In the genomic region with DNA sequence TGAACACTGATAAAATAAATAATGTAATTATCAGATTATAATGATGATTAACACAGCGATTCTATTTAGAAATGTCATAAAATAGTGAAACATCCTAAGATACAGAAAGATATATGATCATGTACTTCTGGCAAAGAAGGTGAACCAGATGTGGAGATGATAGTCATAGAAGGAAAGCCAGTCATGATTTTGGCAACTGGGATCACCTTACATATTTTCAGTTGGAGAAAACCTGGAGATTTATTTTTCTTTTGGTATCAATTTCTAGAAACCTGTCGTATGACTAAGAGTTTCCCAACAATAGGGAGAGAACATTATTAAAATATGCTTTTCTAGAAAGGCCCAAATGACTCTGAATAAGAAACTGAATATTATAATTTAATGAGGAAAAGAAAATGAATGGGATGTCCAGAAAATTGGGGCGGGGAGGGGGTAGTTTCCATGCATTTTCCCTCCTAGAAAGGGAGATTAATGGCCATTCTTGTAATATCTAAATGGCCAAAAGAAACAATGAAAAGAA, we compare ENCODE assay signal across 18 cellular contexts.
A peak's percentile ranks its signal among the peaks of the same experiment; 100 is the strongest.
DNase-seq lines count a peak whose midpoint lies in the region; ATAC-seq and TF ChIP-seq lines count a peak whose summit lies in the region.
"Had no signal": no experiment of that assay in that cellular context is flagged by ENCODE, and none has a peak within 500 bp of the region (broad histone marks: within the 10 kb centered on the region; RNA-seq: fewer than 3 reads in every experiment).

No MANE protein-coding gene starts in this region.

- no peaks in the 10 kb centered on the region for H3K79me2 ChIP-seq in Karpas-422 (ENCODE audit: low read length)
- H3K79me2 ChIP-seq in neural progenitor cell (ENCODE audit: low read depth) = no peaks in the 10 kb centered on the region

- H3K36me3 ChIP-seq in esophagus muscularis mucosa (no peaks in the 10 kb centered on the region), Karpas-422 (ENCODE audit: insufficient read depth, low read length) (no peaks in the 10 kb centered on the region), neural progenitor cell (no peaks in the 10 kb centered on the region)

- no peak for ATAC-seq in activated B cell treated with CpG ODN at 0.5 μM for 24 hours (ENCODE audit: low read depth)
- no peak for ATAC-seq in GM21526 (IDR thresholded peaks at IDR 0.05; ENCODE audit: low FRiP score, unreplicated experiment)
- ATAC-seq: stimulated activated naive CD8-positive, alpha-beta T cell treated with anti-CD3 and anti-CD28 coated beads, Interleukin-15, amount 100 ng/mL, for 72 hours; T-helper 17 cell had no signal

- no peaks in the 10 kb centered on the region for H3K9me3 Mint-ChIP-seq in activated B cell treated with CpG ODN at 0.5 μM for 24 hours
- H3K9me3 Mint-ChIP-seq in osteocyte (ENCODE audit: unreplicated experiment) = no peaks in the 10 kb centered on the region
- H3K9me3 Mint-ChIP-seq in type B pancreatic cell = peaks cover 5% of the 10 kb centered on the region
- no peaks in the 10 kb centered on the region for H3K9me3 Mint-ChIP-seq in neural progenitor cell
- H3K9me3 Mint-ChIP-seq: CD4-positive, CD25-positive, alpha-beta regulatory T cell; stimulated activated naive CD8-positive, alpha-beta T cell treated with anti-CD3 and anti-CD28 coated beads, Interleukin-15, amount 100 ng/mL, for 72 hours had no signal

- H3K4me3 ChIP-seq in esophagus muscularis mucosa = no peak overlapping the region
- H3K4me3 ChIP-seq in Karpas-422 (ENCODE audit: low read length) = no peak overlapping the region
- H3K4me3 ChIP-seq in neural progenitor cell = no peak overlapping the region
- H3K4me3 ChIP-seq: GM12878, lung, SK-N-MC had no signal

- no peak for TF ChIP-seq EP300 in esophagus muscularis mucosa (IDR thresholded peaks at IDR 0.05)

- no peak for DNase-seq in activated B cell treated with CpG ODN at 0.5 μM for 24 hours
- no peak for DNase-seq in esophagus muscularis mucosa (ENCODE audit: extremely low spot score)
- DNase-seq in osteocyte (ENCODE audit: extremely low spot score, unreplicated experiment) = no peak
- no peak for DNase-seq in type B pancreatic cell (ENCODE audit: extremely low spot score, unreplicated experiment)
- no peak for DNase-seq in Karpas-422
- DNase-seq in neural progenitor cell (ENCODE audit: low spot score) = no peak
- DNase-seq: activated T-cell treated with anti-CD3 and anti-CD28 coated beads for 4 hours; CD4-positive, CD25-positive, alpha-beta regulatory T cell; central memory CD4-positive, alpha-beta T cell; glutamatergic neuron; NCI-H146; stimulated activated naive CD8-positive, alpha-beta T cell treated with anti-CD3 and anti-CD28 coated beads, Interleukin-15, amount 100 ng/mL, for 72 hours; T-helper 17 cell had no signal

- TF ChIP-seq POLR2A in esophagus muscularis mucosa (IDR thresholded peaks at IDR 0.05; ENCODE audit: low read depth) = no peak

- peaks cover 44% of the 10 kb centered on the region for H3F3A ChIP-seq in neural progenitor cell (ENCODE audit: low read depth)

- POLR2A ChIA-PET in activated B cell treated with CpG ODN at 0.5 μM for 24 hours (lab: Charles Lee) = interaction anchor here (1.0 to 16.7 kb wide), 8 partner anchors 34 to 418 kb away, joined by 3 to 350 read pairs (median 4); a partner anchor contains a TSS

- H3K4me3 Mint-ChIP-seq in activated B cell treated with CpG ODN at 0.5 μM for 24 hours (no peak overlapping the region), osteocyte (ENCODE audit: unreplicated experiment) (no peak overlapping the region), type B pancreatic cell (no peak overlapping the region), neural progenitor cell (no peak overlapping the region)
- H3K4me3 Mint-ChIP-seq: activated naive CD8-positive, alpha-beta T cell; CD4-positive, CD25-positive, alpha-beta regulatory T cell; stimulated activated naive CD8-positive, alpha-beta T cell treated with anti-CD3 and anti-CD28 coated beads, Interleukin-15, amount 100 ng/mL, for 72 hours; T-helper 17 cell had no signal

- H4K20me1 ChIP-seq in Karpas-422 (ENCODE audit: insufficient read depth, low read depth, low read length) = peaks cover 5% of the 10 kb centered on the region; the same call in 1 of the 2 replicates
- no peaks in the 10 kb centered on the region for H4K20me1 ChIP-seq in neural progenitor cell (ENCODE audit: low read depth)

- 64% methylated on average over 3 of the region's 3 CpGs for WGBS in esophagus muscularis mucosa

- H3K36me3 Mint-ChIP-seq in activated B cell treated with CpG ODN at 0.5 μM for 24 hours (ENCODE audit: low read depth) (peaks cover 4% of the 10 kb centered on the region), osteocyte (ENCODE audit: unreplicated experiment) (no peaks in the 10 kb centered on the region), type B pancreatic cell (no peaks in the 10 kb centered on the region), neural progenitor cell (no peaks in the 10 kb centered on the region)

- intact Hi-C loops in activated B cell treated with CpG ODN at 0.5 μM for 24 hours (cut with micrococcal nuclease) (no loop called here), esophagus muscularis mucosa (cut with DNase I) (loop anchor here (10.0 kb wide), 1 partner anchor 148 kb away; no protein-coding TSS in a partner anchor)

- CTCF ChIA-PET in activated B cell treated with CpG ODN at 0.5 μM for 24 hours (lab: Charles Lee) = interaction anchor here (1.0 kb wide), 1 partner anchor 104 kb away, joined by 3 read pairs; no protein-coding TSS in a partner anchor

- H2AFZ ChIP-seq in Karpas-422 (ENCODE audit: low read length) = no peak overlapping the region
- no peak overlapping the region for H2AFZ ChIP-seq in neural progenitor cell (replicated peaks)

- H3K9ac ChIP-seq in Karpas-422 (ENCODE audit: low read length) (no peak overlapping the region), neural progenitor cell (no peak overlapping the region)

- H3K4me1 Mint-ChIP-seq in activated B cell treated with CpG ODN at 0.5 μM for 24 hours = peaks cover 88% of the 10 kb centered on the region
- peaks cover 88% of the 10 kb centered on the region for H3K4me1 Mint-ChIP-seq in osteocyte (ENCODE audit: unreplicated experiment)
- H3K4me1 Mint-ChIP-seq in type B pancreatic cell (ENCODE audit: unreplicated experiment) = peaks cover 84% of the 10 kb centered on the region
- H3K4me1 Mint-ChIP-seq in neural progenitor cell = peaks cover 89% of the 10 kb centered on the region

- H3K27ac Mint-ChIP-seq in activated B cell treated with CpG ODN at 0.5 μM for 24 hours = peak overlapping the region; percentile 35
- peak overlapping the region; percentile 70 for H3K27ac Mint-ChIP-seq in osteocyte (ENCODE audit: unreplicated experiment)
- H3K27ac Mint-ChIP-seq in type B pancreatic cell = peak overlapping the region; percentile 75
- H3K27ac Mint-ChIP-seq in neural progenitor cell = no peak overlapping the region
- H3K27ac Mint-ChIP-seq: activated naive CD8-positive, alpha-beta T cell had no signal

- H3K4me1 ChIP-seq in esophagus muscularis mucosa (peaks cover 50 to 94% (median 92%) of the 10 kb centered on the region in 4 donors), Karpas-422 (ENCODE audit: low read length) (no peaks in the 10 kb centered on the region), neural progenitor cell (peaks cover 81% of the 10 kb centered on the region)

- H3K27me3 Mint-ChIP-seq in activated B cell treated with CpG ODN at 0.5 μM for 24 hours = no peaks in the 10 kb centered on the region
- no peaks in the 10 kb centered on the region for H3K27me3 Mint-ChIP-seq in osteocyte (ENCODE audit: unreplicated experiment)
- H3K27me3 Mint-ChIP-seq in type B pancreatic cell = no peaks in the 10 kb centered on the region
- no peaks in the 10 kb centered on the region for H3K27me3 Mint-ChIP-seq in neural progenitor cell (ENCODE audit: insufficient read depth, low read depth)
- H3K27me3 Mint-ChIP-seq: activated naive CD8-positive, alpha-beta T cell; CD4-positive, CD25-positive, alpha-beta regulatory T cell; stimulated activated naive CD8-positive, alpha-beta T cell treated with anti-CD3 and anti-CD28 coated beads, Interleukin-15, amount 100 ng/mL, for 72 hours; T-helper 17 cell had no signal

- no peaks in the 10 kb centered on the region for H3K9me2 ChIP-seq in Karpas-422 (replicated peaks; ENCODE audit: insufficient read depth, low read length)

- H3K9me3 ChIP-seq in esophagus muscularis mucosa (no peaks in the 10 kb centered on the region), Karpas-422 (ENCODE audit: low read length) (no peaks in the 10 kb centered on the region), neural progenitor cell (ENCODE audit: low read depth) (no peaks in the 10 kb centered on the region)

- H3K27ac ChIP-seq in esophagus muscularis mucosa (replicated peaks in 1 of 4) (peak overlapping the region; percentile 46 to 79 (median 78)), Karpas-422 (ENCODE audit: low read length) (no peak overlapping the region), neural progenitor cell (no peak overlapping the region)

- H3K27me3 ChIP-seq in esophagus muscularis mucosa (no peaks in the 10 kb centered on the region), Karpas-422 (ENCODE audit: low read length) (0 out of 2 replicates have a peak, but pooled peaks cover 4% of the 10 kb centered on the region), neural progenitor cell (no peaks in the 10 kb centered on the region)

- H3K4me2 ChIP-seq in Karpas-422 (ENCODE audit: low read depth, low read length, poor library complexity, severe bottlenecking) = no peak overlapping the region
- no peak overlapping the region for H3K4me2 ChIP-seq in neural progenitor cell

- no peak for TF ChIP-seq CTCF in activated B cell treated with CpG ODN at 0.5 μM for 24 hours (IDR thresholded peaks at IDR 0.05)
- no peak for TF ChIP-seq CTCF in esophagus muscularis mucosa (IDR thresholded peaks at IDR 0.05)
- TF ChIP-seq CTCF in osteocyte (IDR thresholded peaks at IDR 0.05) = no peak
- TF ChIP-seq CTCF in type B pancreatic cell (conservative IDR thresholded peaks at IDR 0.05) = no peak
- no peak for TF ChIP-seq CTCF in neural progenitor cell (IDR thresholded peaks at IDR 0.05)

Comparison
In these comparisons a context has a peak if more than half of its experiments do, and no peak if none do; other contexts are left out.
1. H3K27ac ChIP-seq: peak in esophagus muscularis mucosa (4 of 4); none in Karpas-422 (single experiment) and neural progenitor cell (single experiment).